In the genomic region with DNA sequence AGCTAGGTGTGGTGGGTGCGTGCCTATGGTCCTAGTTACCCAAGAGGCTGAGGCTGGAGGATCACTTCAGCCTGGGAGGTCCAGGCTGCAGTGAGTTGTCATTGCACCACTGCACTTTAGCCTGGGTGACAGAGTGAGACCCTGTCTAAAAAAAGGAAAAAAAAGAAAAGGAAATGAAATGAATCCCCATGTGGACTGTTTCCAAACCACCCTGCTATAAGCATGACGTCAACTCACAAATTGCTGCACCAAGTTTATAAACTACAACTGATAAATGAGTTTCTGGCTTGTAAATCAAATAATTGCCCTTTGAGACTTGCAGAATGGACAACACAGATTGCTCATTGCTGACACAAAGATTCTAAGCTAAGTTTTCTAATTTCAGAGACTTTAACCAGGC, we compare ENCODE assay signal across 1 cellular context.
TF ChIP-seq lines count a peak whose summit lies in the region.

No MANE protein-coding gene starts in this region.

TF ChIP-seq in WTC11, 78 proteins besides CTCF, POLR2A, EP300 and RAD21 (continued from another document):
- TF ChIP-seq, protein P1, sequence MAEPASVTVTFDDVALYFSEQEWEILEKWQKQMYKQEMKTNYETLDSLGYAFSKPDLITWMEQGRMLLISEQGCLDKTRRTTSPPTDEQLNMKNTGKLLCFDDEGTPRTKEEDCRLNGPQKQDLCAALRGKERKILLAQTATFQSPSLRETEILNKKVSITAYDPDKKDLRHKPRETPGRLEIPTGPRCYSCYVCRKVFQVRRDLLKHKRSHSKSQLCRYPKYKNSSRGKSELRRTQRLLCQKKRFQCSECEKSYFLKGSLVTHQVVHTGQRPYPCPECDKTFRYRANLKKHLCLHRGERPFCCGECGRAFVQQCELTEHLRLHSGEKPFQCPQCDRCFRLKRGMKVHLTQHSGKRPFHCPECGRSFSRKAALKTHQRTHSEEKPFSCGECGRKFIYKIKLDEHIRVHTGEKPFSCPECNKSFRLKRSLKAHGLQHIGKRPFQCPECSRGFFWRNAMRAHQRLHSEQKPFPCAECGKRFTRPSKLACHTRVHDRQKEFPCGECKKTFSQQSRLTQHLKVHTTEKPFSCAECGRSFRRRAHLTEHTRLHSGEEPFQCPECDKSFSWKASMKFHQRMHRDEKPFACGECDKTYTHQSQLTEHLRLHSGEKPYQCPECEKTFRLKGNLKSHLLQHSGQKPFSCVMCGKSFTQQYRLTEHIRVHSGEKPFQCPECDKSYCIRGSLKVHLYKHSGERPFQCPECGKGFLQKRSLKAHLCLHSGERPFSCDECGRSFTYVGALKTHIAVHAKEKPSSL (CRISPR knock-in tag; conservative IDR thresholded peaks at IDR 0.05), result no peak
- TF ChIP-seq, protein P2, sequence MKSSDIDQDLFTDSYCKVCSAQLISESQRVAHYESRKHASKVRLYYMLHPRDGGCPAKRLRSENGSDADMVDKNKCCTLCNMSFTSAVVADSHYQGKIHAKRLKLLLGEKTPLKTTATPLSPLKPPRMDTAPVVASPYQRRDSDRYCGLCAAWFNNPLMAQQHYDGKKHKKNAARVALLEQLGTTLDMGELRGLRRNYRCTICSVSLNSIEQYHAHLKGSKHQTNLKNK (CRISPR knock-in tag; IDR thresholded peaks at IDR 0.05), result no peak
- no peak for TF ChIP-seq JUN (CRISPR knock-in tag; IDR thresholded peaks at IDR 0.05)
- TF ChIP-seq, protein P3, sequence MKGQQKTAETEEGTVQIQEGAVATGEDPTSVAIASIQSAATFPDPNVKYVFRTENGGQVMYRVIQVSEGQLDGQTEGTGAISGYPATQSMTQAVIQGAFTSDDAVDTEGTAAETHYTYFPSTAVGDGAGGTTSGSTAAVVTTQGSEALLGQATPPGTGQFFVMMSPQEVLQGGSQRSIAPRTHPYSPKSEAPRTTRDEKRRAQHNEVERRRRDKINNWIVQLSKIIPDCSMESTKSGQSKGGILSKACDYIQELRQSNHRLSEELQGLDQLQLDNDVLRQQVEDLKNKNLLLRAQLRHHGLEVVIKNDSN (CRISPR knock-in tag; IDR thresholded peaks at IDR 0.05), result no peak
- TF ChIP-seq ZNF121 (CRISPR knock-in tag; IDR thresholded peaks at IDR 0.05), result no peak
- TF ChIP-seq, protein P4, sequence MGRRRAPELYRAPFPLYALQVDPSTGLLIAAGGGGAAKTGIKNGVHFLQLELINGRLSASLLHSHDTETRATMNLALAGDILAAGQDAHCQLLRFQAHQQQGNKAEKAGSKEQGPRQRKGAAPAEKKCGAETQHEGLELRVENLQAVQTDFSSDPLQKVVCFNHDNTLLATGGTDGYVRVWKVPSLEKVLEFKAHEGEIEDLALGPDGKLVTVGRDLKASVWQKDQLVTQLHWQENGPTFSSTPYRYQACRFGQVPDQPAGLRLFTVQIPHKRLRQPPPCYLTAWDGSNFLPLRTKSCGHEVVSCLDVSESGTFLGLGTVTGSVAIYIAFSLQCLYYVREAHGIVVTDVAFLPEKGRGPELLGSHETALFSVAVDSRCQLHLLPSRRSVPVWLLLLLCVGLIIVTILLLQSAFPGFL (CRISPR knock-in tag; IDR thresholded peaks at IDR 0.05; ENCODE audit: borderline replicate concordance), result no peak
- TF ChIP-seq ZBTB21 (CRISPR knock-in tag; IDR thresholded peaks at IDR 0.05; ENCODE audit: borderline replicate concordance), result no peak
- TF ChIP-seq, protein P5, sequence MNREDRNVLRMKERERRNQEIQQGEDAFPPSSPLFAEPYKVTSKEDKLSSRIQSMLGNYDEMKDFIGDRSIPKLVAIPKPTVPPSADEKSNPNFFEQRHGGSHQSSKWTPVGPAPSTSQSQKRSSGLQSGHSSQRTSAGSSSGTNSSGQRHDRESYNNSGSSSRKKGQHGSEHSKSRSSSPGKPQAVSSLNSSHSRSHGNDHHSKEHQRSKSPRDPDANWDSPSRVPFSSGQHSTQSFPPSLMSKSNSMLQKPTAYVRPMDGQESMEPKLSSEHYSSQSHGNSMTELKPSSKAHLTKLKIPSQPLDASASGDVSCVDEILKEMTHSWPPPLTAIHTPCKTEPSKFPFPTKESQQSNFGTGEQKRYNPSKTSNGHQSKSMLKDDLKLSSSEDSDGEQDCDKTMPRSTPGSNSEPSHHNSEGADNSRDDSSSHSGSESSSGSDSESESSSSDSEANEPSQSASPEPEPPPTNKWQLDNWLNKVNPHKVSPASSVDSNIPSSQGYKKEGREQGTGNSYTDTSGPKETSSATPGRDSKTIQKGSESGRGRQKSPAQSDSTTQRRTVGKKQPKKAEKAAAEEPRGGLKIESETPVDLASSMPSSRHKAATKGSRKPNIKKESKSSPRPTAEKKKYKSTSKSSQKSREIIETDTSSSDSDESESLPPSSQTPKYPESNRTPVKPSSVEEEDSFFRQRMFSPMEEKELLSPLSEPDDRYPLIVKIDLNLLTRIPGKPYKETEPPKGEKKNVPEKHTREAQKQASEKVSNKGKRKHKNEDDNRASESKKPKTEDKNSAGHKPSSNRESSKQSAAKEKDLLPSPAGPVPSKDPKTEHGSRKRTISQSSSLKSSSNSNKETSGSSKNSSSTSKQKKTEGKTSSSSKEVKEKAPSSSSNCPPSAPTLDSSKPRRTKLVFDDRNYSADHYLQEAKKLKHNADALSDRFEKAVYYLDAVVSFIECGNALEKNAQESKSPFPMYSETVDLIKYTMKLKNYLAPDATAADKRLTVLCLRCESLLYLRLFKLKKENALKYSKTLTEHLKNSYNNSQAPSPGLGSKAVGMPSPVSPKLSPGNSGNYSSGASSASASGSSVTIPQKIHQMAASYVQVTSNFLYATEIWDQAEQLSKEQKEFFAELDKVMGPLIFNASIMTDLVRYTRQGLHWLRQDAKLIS (CRISPR knock-in tag; IDR thresholded peaks at IDR 0.05; ENCODE audit: borderline replicate concordance), result no peak
- no peak for TF ChIP-seq GABPB1 (CRISPR knock-in tag; IDR thresholded peaks at IDR 0.05)
- TF ChIP-seq JAZF1 (CRISPR knock-in tag; IDR thresholded peaks at IDR 0.05), result no peak
- no peak for TF ChIP-seq ETV6 (CRISPR knock-in tag; IDR thresholded peaks at IDR 0.05)
- TF ChIP-seq TEAD4 (CRISPR knock-in tag; IDR thresholded peaks at IDR 0.05), result no peak
- no peak for TF ChIP-seq RORB (CRISPR knock-in tag; IDR thresholded peaks at IDR 0.05)
- TF ChIP-seq ZNF671 (CRISPR knock-in tag; IDR thresholded peaks at IDR 0.05), result no peak
- TF ChIP-seq, protein P6, sequence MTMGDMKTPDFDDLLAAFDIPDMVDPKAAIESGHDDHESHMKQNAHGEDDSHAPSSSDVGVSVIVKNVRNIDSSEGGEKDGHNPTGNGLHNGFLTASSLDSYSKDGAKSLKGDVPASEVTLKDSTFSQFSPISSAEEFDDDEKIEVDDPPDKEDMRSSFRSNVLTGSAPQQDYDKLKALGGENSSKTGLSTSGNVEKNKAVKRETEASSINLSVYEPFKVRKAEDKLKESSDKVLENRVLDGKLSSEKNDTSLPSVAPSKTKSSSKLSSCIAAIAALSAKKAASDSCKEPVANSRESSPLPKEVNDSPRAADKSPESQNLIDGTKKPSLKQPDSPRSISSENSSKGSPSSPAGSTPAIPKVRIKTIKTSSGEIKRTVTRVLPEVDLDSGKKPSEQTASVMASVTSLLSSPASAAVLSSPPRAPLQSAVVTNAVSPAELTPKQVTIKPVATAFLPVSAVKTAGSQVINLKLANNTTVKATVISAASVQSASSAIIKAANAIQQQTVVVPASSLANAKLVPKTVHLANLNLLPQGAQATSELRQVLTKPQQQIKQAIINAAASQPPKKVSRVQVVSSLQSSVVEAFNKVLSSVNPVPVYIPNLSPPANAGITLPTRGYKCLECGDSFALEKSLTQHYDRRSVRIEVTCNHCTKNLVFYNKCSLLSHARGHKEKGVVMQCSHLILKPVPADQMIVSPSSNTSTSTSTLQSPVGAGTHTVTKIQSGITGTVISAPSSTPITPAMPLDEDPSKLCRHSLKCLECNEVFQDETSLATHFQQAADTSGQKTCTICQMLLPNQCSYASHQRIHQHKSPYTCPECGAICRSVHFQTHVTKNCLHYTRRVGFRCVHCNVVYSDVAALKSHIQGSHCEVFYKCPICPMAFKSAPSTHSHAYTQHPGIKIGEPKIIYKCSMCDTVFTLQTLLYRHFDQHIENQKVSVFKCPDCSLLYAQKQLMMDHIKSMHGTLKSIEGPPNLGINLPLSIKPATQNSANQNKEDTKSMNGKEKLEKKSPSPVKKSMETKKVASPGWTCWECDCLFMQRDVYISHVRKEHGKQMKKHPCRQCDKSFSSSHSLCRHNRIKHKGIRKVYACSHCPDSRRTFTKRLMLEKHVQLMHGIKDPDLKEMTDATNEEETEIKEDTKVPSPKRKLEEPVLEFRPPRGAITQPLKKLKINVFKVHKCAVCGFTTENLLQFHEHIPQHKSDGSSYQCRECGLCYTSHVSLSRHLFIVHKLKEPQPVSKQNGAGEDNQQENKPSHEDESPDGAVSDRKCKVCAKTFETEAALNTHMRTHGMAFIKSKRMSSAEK (CRISPR knock-in tag; IDR thresholded peaks at IDR 0.05; ENCODE audit: borderline replicate concordance), result no peak
- TF ChIP-seq ZNF317 (CRISPR knock-in tag; IDR thresholded peaks at IDR 0.05; ENCODE audit: borderline replicate concordance, low read depth), result no peak
- TF ChIP-seq, protein P7, sequence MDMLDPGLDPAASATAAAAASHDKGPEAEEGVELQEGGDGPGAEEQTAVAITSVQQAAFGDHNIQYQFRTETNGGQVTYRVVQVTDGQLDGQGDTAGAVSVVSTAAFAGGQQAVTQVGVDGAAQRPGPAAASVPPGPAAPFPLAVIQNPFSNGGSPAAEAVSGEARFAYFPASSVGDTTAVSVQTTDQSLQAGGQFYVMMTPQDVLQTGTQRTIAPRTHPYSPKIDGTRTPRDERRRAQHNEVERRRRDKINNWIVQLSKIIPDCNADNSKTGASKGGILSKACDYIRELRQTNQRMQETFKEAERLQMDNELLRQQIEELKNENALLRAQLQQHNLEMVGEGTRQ (CRISPR knock-in tag; IDR thresholded peaks at IDR 0.05), result no peak
- TF ChIP-seq, protein P8, sequence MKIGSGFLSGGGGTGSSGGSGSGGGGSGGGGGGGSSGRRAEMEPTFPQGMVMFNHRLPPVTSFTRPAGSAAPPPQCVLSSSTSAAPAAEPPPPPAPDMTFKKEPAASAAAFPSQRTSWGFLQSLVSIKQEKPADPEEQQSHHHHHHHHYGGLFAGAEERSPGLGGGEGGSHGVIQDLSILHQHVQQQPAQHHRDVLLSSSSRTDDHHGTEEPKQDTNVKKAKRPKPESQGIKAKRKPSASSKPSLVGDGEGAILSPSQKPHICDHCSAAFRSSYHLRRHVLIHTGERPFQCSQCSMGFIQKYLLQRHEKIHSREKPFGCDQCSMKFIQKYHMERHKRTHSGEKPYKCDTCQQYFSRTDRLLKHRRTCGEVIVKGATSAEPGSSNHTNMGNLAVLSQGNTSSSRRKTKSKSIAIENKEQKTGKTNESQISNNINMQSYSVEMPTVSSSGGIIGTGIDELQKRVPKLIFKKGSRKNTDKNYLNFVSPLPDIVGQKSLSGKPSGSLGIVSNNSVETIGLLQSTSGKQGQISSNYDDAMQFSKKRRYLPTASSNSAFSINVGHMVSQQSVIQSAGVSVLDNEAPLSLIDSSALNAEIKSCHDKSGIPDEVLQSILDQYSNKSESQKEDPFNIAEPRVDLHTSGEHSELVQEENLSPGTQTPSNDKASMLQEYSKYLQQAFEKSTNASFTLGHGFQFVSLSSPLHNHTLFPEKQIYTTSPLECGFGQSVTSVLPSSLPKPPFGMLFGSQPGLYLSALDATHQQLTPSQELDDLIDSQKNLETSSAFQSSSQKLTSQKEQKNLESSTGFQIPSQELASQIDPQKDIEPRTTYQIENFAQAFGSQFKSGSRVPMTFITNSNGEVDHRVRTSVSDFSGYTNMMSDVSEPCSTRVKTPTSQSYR (CRISPR knock-in tag; IDR thresholded peaks at IDR 0.05), result no peak
TF ChIP-seq in WTC11: peak in this region for 0.
